Comparison of ENCODE assay signal across 8 cellular contexts in the genomic region with DNA sequence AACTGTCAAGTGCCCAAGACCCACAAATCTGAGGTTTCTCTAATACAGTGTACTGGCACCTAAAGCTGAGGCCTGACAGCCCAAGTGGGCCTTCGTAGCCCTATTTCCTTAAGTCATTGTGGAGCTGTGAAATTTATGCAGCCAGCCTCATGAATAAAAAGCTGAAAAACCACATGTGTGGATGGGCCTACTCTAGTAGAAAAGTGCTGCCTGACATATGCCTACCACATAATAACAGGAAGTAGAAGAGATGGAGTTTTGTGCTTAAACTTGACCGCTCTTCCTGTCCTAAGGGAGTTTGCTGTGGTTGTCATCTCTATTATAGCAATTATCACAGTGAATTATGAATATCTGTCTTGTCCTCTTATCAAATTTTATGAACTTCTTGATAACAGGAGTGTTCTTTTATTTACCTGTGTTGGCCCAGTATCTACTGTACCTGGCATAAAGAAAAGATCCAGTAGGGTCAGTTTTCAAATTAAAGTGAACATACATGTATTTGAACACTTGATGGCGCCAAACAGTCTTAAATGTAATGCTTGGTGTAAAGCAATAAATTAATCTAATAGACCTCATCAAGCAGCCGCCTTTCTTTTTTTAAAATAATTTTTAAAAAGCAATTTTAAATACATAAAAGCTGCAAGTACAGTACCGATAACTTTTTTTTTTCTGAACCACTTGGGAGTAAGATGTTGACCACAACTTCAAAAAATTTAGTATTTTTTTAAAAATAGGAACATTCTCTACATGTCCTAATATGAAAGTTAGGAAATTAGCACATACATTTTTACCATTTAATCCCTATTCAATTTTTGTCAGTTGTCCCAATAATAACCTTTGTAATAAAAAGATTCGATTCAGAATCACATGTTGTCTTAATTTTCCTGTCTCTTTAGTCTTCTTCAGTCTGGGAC. TPM values are rescaled to one million over a fixed set of nuclear protein-coding genes. Genes with fewer than 3 reads are reported as not detected.
DNase-seq lines count a peak whose midpoint lies in the region; ATAC-seq and TF ChIP-seq lines count a peak whose summit lies in the region.

No MANE protein-coding gene starts in this region.

- peak; percentile 77 to 80 for TF ChIP-seq RAD21 in liver (IDR thresholded peaks at IDR 0.05)

- no peaks in the 10 kb centered on the region for H3K36me3 ChIP-seq in liver (ENCODE audit: control insufficient read depth in 4 of 4, insufficient read depth in 3 of 4, low read depth in 1 of 4, low read length in 3 of 4)

- H3K4me1 Mint-ChIP-seq in CD14-positive monocyte (no peaks in the 10 kb centered on the region), MCF 10A (ENCODE audit: insufficient read depth, unreplicated experiment) (no peaks in the 10 kb centered on the region)

- POLR2A ChIA-PET in MCF 10A (lab: Yijun Ruan, JAX): interaction anchor here (0.7 kb wide), 1 partner anchor 22 kb away, joined by 4 read pairs; no protein-coding TSS in a partner anchor

- ATAC-seq in GM18861 (IDR thresholded peaks at IDR 0.05; ENCODE audit: unreplicated experiment): peak; percentile 90
- peak; percentile 72 for ATAC-seq in HG03280 (IDR thresholded peaks at IDR 0.05; ENCODE audit: unreplicated experiment)
- ATAC-seq in HG02840 (IDR thresholded peaks at IDR 0.05; ENCODE audit: low FRiP score, unreplicated experiment): no peak

- no TSS peak for BruUV-seq in MCF 10A (replicated peaks; lab: Mats Ljungman, UMichigan)

- DNase-seq in CD14-positive monocyte (ENCODE audit: low spot score): no peak
- DNase-seq in NCI-H446 treated with DMSO at 0.1 percent for 48 hours (lab: John Stamatoyannopoulos, UW): peak; percentile 4
- peak; percentile 63 for DNase-seq in MCF 10A (ENCODE audit: unreplicated experiment)
- DNase-seq in lower leg skin (ENCODE audit: low spot score in 2 of 2): no peak

- 67% methylated on average over 6 of the region's 6 CpGs for WGBS in liver
- 46 to 51% methylated on average over 6 of the region's 6 CpGs for WGBS in lower leg skin, 2 donors

- H3K27ac Mint-ChIP-seq in CD14-positive monocyte: no peak overlapping the region
- no peak overlapping the region for H3K27ac Mint-ChIP-seq in MCF 10A (ENCODE audit: low read depth, unreplicated experiment)

- no peak overlapping the region for H3K27ac ChIP-seq in liver (ENCODE audit: low read depth in 1 of 2, low read length in 2 of 2)

- no peaks in the 10 kb centered on the region for H3K9me3 ChIP-seq in liver (ENCODE audit: control insufficient read depth in 4 of 4, low read length in 3 of 4)

- H3K9ac ChIP-seq in liver (ENCODE audit: low read depth in 1 of 2, low read length in 2 of 2): no peak overlapping the region

- TF ChIP-seq CTCF in CD14-positive monocyte (IDR thresholded peaks at IDR 0.05) (peak; percentile 66), MCF 10A (IDR thresholded peaks at IDR 0.05; ENCODE audit: unreplicated experiment) (peak; percentile 50), liver (IDR thresholded peaks at IDR 0.05; ENCODE audit: low read depth, low read length, missing input control) (peak; percentile 55), lower leg skin (IDR thresholded peaks at IDR 0.05) (no peak)

- no peaks in the 10 kb centered on the region for H3K4me1 ChIP-seq in liver (ENCODE audit: control insufficient read depth in 4 of 4, insufficient read depth in 4 of 4, low read length in 3 of 4)

- intact Hi-C loops in CD14-positive monocyte (cut with micrococcal nuclease): no loop called here
- intact Hi-C loops in MCF 10A (cut with micrococcal nuclease): loop anchor here (2.0 to 10.0 kb wide), 3 partner anchors 86 to 273 kb away; a partner anchor contains a TSS
- intact Hi-C loops in lower leg skin (cut with DNase I; ENCODE audit: low total_unique reads): no loop called here

- peaks cover 11 to 24% of the 10 kb centered on the region in 2 donors for H3K36me3 Mint-ChIP-seq in CD14-positive monocyte
- peaks cover 13% of the 10 kb centered on the region for H3K36me3 Mint-ChIP-seq in MCF 10A (ENCODE audit: insufficient read depth, unreplicated experiment)

- H3K27me3 Mint-ChIP-seq in CD14-positive monocyte (ENCODE audit: low read depth in 3 of 3): no peaks in the 10 kb centered on the region
- H3K27me3 Mint-ChIP-seq in MCF 10A (ENCODE audit: insufficient read depth, unreplicated experiment): no peaks in the 10 kb centered on the region

- CTCF ChIA-PET in MCF 10A (lab: Yijun Ruan, JAX): interaction anchor here (0.5 to 2.6 kb wide), 27 partner anchors 10 to 273 kb away, joined by 3 to 23 read pairs (median 4); a partner anchor contains a TSS

- no peak overlapping the region for H3K4me3 ChIP-seq in liver (ENCODE audit: low read depth in 1 of 3, low read length in 3 of 3)
- no peak overlapping the region for H3K4me3 ChIP-seq in lower leg skin (ENCODE audit: low read depth, poor library complexity, severe bottlenecking)

- TF ChIP-seq POLR2A in lower leg skin (IDR thresholded peaks at IDR 0.05): no peak

- H3K4me3 Mint-ChIP-seq in CD14-positive monocyte (no peak overlapping the region), MCF 10A (ENCODE audit: unreplicated experiment) (no peak overlapping the region)

- H3K27me3 ChIP-seq in liver (ENCODE audit: control insufficient read depth in 4 of 4, insufficient read depth in 4 of 4, low read length in 3 of 4): no peaks in the 10 kb centered on the region

- H3K9me3 Mint-ChIP-seq in CD14-positive monocyte (peaks cover 0 to 3% (median 0%) of the 10 kb centered on the region in 7 donors), MCF 10A (ENCODE audit: unreplicated experiment) (no peaks in the 10 kb centered on the region)

TF ChIP-seq in liver, 16 proteins besides CTCF, POLR2A, EP300 and RAD21:
- no peak for TF ChIP-seq GABPA (IDR thresholded peaks at IDR 0.05 in 1 of 2, conservative IDR thresholded peaks at IDR 0.05 in 1 of 2)
- TF ChIP-seq HNF4A (conservative IDR thresholded peaks at IDR 0.05): no peak
- TF ChIP-seq RXRA (IDR thresholded peaks at IDR 0.05): no peak
- TF ChIP-seq YY1 (IDR thresholded peaks at IDR 0.05): no peak
- TF ChIP-seq, protein P1, sequence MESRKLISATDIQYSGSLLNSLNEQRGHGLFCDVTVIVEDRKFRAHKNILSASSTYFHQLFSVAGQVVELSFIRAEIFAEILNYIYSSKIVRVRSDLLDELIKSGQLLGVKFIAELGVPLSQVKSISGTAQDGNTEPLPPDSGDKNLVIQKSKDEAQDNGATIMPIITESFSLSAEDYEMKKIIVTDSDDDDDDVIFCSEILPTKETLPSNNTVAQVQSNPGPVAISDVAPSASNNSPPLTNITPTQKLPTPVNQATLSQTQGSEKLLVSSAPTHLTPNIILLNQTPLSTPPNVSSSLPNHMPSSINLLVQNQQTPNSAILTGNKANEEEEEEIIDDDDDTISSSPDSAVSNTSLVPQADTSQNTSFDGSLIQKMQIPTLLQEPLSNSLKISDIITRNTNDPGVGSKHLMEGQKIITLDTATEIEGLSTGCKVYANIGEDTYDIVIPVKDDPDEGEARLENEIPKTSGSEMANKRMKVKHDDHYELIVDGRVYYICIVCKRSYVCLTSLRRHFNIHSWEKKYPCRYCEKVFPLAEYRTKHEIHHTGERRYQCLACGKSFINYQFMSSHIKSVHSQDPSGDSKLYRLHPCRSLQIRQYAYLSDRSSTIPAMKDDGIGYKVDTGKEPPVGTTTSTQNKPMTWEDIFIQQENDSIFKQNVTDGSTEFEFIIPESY (IDR thresholded peaks at IDR 0.05): no peak

RNA-seq across cellular contexts. Expression of a gene that starts 51.0 kb away (rescaled TPM):
- polyA plus RNA-seq in CD14-positive monocyte: 1 to 10 TPM; 1.7 to 3.2 TPM
- total RNA-seq in MCF 10A (2022): 34.5 and 38.3 TPM in 2 replicates
- 1 to 10 TPM; 6.8 to 8.7 TPM for total RNA-seq in liver
- polyA plus RNA-seq in liver: 1 to 10 TPM; 2.0 to 2.1 TPM
- 10 to 100 TPM in 1 of 4 donors, 1 to 10 TPM in 3; 3.6 to 10.9 (median 7.4) TPM for total RNA-seq in lower leg skin

RNA-seq across cellular contexts. Expression of a gene that starts 53.3 kb away (rescaled TPM):
- not detected for polyA plus RNA-seq in CD14-positive monocyte
- total RNA-seq in MCF 10A (2022): not detected in 2 replicates
- total RNA-seq in liver: under 1 TPM in 1 of 2 donors, not detected in 1; 0.19 TPM
- polyA plus RNA-seq in liver: under 1 TPM in 1 of 2 donors, not detected in 1; 0.20 TPM
- total RNA-seq in lower leg skin: not detected

Comparison
In these comparisons a context has a peak if more than half of its experiments do, and no peak if none do; other contexts are left out.
1. DNase-seq: peak in NCI-H446 treated with DMSO at 0.1 percent for 48 hours (single experiment) and MCF 10A (single experiment); none in CD14-positive monocyte (single experiment) and lower leg skin (0 of 2).
2. CTCF ChIP-seq: peak in CD14-positive monocyte (single experiment), MCF 10A (single experiment) and liver (single experiment); none in lower leg skin (0 of 3).